14 cellular contexts compared by ENCODE assay signal in the genomic region with DNA sequence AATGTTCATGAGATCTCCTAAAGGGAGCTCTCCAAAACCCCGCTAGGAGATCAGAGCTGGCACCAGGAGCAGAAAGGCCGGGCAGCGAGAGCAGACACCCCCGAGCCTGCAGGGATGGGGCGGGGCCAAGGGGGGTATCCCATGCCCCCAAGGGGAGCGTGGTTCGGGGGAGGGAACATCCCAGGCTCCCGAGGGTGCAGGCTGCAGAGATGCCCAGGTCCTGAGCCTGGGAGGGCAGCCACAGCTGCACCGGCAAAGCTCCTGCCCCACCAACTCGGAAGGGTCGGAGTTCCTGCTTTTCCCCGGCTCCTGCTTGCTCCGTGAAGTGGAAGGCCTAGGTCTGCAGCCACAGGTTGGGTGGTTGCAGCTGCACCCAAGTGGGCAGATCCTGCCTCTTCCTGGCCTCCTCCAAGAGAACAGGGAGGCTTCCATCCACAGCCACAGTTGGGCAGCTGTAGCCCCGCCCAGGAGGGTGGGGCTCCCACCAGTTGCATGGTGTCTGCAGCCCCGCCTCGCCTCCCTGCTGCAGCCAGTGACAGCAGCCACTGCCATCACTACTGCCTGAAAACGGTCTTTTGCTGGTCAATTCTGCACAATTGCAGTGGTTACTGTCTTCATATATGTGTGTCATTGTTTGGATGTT. TPM values are rescaled to one million over a fixed set of nuclear protein-coding genes. Genes with fewer than 3 reads are reported as not detected.
DNase-seq lines count a peak whose midpoint lies in the region; ATAC-seq and TF ChIP-seq lines count a peak whose summit lies in the region.
"Had no signal": no experiment of that assay in that cellular context is flagged by ENCODE, and none has a peak within 500 bp of the region (broad histone marks: within the 10 kb centered on the region; RNA-seq: fewer than 3 reads in every experiment).

No MANE protein-coding gene starts in this region.

- CTCF ChIA-PET in activated CD8-positive, alpha-beta memory T cell treated with anti-CD3 and anti-CD28 coated beads, Interleukin-2, amount 10 ng/mL, durations not matched to agents 7 days and 5 days (lab: Charles Lee) = no interaction called here

- H3K27ac Mint-ChIP-seq in activated CD8-positive, alpha-beta memory T cell treated with anti-CD3 and anti-CD28 coated beads, Interleukin-2, amount 10 ng/mL, durations not matched to agents 7 days and 5 days = no peak overlapping the region
- H3K27ac Mint-ChIP-seq in activated T-helper 17 cell treated with anti-CD3 and anti-CD28 coated beads, Interleukin-2, amount 50 U/mL, for 72 hours = no peak overlapping the region
- no peak overlapping the region for H3K27ac Mint-ChIP-seq in T-helper 2 cell treated with Interferon-gamma antibody and Interleukin-4, amounts not matched to agents 5 μg/mL and 100 μg/mL, for 36 hours
- H3K27ac Mint-ChIP-seq: activated naive CD4-positive, alpha-beta T cell treated with anti-CD3 and anti-CD28 coated beads, Interleukin-2, amount 10 ng/mL, durations not matched to agents 7 days and 5 days had no signal

- no peak for TF ChIP-seq EP300 in upper lobe of left lung (IDR thresholded peaks at IDR 0.05)

- H3K4me1 Mint-ChIP-seq in activated CD8-positive, alpha-beta memory T cell treated with anti-CD3 and anti-CD28 coated beads, Interleukin-2, amount 10 ng/mL, durations not matched to agents 7 days and 5 days = peaks cover 11% of the 10 kb centered on the region
- no peaks in the 10 kb centered on the region for H3K4me1 Mint-ChIP-seq in activated T-helper 17 cell treated with anti-CD3 and anti-CD28 coated beads, Interleukin-2, amount 50 U/mL, for 72 hours
- peaks cover 9% of the 10 kb centered on the region for H3K4me1 Mint-ChIP-seq in T-helper 2 cell treated with Interferon-gamma antibody and Interleukin-4, amounts not matched to agents 5 μg/mL and 100 μg/mL, for 36 hours (ENCODE audit: low read depth)
- H3K4me1 Mint-ChIP-seq: central memory CD8-positive, alpha-beta T cell had no signal

- H3K9me3 Mint-ChIP-seq in activated CD8-positive, alpha-beta memory T cell treated with anti-CD3 and anti-CD28 coated beads, Interleukin-2, amount 10 ng/mL, durations not matched to agents 7 days and 5 days (ENCODE audit: low read depth) = no peaks in the 10 kb centered on the region
- H3K9me3 Mint-ChIP-seq in activated T-helper 17 cell treated with anti-CD3 and anti-CD28 coated beads, Interleukin-2, amount 50 U/mL, for 72 hours = no peaks in the 10 kb centered on the region
- H3K9me3 Mint-ChIP-seq in T-helper 2 cell treated with Interferon-gamma antibody and Interleukin-4, amounts not matched to agents 5 μg/mL and 100 μg/mL, for 36 hours = no peaks in the 10 kb centered on the region
- H3K9me3 Mint-ChIP-seq: central memory CD8-positive, alpha-beta T cell; immature natural killer cell had no signal

- no peak for TF ChIP-seq CTCF in upper lobe of left lung (IDR thresholded peaks at IDR 0.05)

- no peaks in the 10 kb centered on the region for H3K27me3 Mint-ChIP-seq in activated CD8-positive, alpha-beta memory T cell treated with anti-CD3 and anti-CD28 coated beads, Interleukin-2, amount 10 ng/mL, durations not matched to agents 7 days and 5 days
- no peaks in the 10 kb centered on the region for H3K27me3 Mint-ChIP-seq in activated T-helper 17 cell treated with anti-CD3 and anti-CD28 coated beads, Interleukin-2, amount 50 U/mL, for 72 hours
- H3K27me3 Mint-ChIP-seq in T-helper 2 cell treated with Interferon-gamma antibody and Interleukin-4, amounts not matched to agents 5 μg/mL and 100 μg/mL, for 36 hours (ENCODE audit: low read depth) = no peaks in the 10 kb centered on the region
- H3K27me3 Mint-ChIP-seq: activated naive CD4-positive, alpha-beta T cell treated with anti-CD3 and anti-CD28 coated beads, Interleukin-2, amount 10 ng/mL, durations not matched to agents 7 days and 5 days; central memory CD8-positive, alpha-beta T cell had no signal

- WGBS in upper lobe of left lung, 2 donors = 91% methylated on average over 8 to 13 of the region's 17 CpGs

- ATAC-seq in activated CD8-positive, alpha-beta memory T cell treated with anti-CD3 and anti-CD28 coated beads, Interleukin-2, amount 10 ng/mL, durations not matched to agents 7 days and 5 days = peak; percentile 30
- peak; percentile 52 for ATAC-seq in activated T-helper 17 cell treated with anti-CD3 and anti-CD28 coated beads, Interleukin-2, amount 50 U/mL, for 72 hours (replicated peaks)
- peak; percentile 36 to 43 for ATAC-seq in upper lobe of left lung (ENCODE audit: low FRiP score in 2 of 2)
- ATAC-seq in HG02973 (IDR thresholded peaks at IDR 0.05; ENCODE audit: unreplicated experiment) = no peak

- H3K4me3 Mint-ChIP-seq in activated CD8-positive, alpha-beta memory T cell treated with anti-CD3 and anti-CD28 coated beads, Interleukin-2, amount 10 ng/mL, durations not matched to agents 7 days and 5 days = no peak overlapping the region
- no peak overlapping the region for H3K4me3 Mint-ChIP-seq in activated T-helper 17 cell treated with anti-CD3 and anti-CD28 coated beads, Interleukin-2, amount 50 U/mL, for 72 hours
- no peak overlapping the region for H3K4me3 Mint-ChIP-seq in T-helper 2 cell treated with Interferon-gamma antibody and Interleukin-4, amounts not matched to agents 5 μg/mL and 100 μg/mL, for 36 hours
- H3K4me3 Mint-ChIP-seq: activated naive CD4-positive, alpha-beta T cell treated with anti-CD3 and anti-CD28 coated beads, Interleukin-2, amount 10 ng/mL, durations not matched to agents 7 days and 5 days; central memory CD8-positive, alpha-beta T cell; immature natural killer cell had no signal

- peaks cover 0 to 4% (median 1%) of the 10 kb centered on the region in 4 donors for H3K4me1 ChIP-seq in upper lobe of left lung

- no peak for TF ChIP-seq POLR2A in upper lobe of left lung (IDR thresholded peaks at IDR 0.05)

- H3K4me3 ChIP-seq in upper lobe of left lung = no peak overlapping the region
- H3K4me3 ChIP-seq: thoracic aorta had no signal

- no peak overlapping the region for H3K27ac ChIP-seq in upper lobe of left lung
- H3K27ac ChIP-seq: thoracic aorta had no signal

- H3K36me3 Mint-ChIP-seq in activated CD8-positive, alpha-beta memory T cell treated with anti-CD3 and anti-CD28 coated beads, Interleukin-2, amount 10 ng/mL, durations not matched to agents 7 days and 5 days = no peaks in the 10 kb centered on the region
- no peaks in the 10 kb centered on the region for H3K36me3 Mint-ChIP-seq in activated T-helper 17 cell treated with anti-CD3 and anti-CD28 coated beads, Interleukin-2, amount 50 U/mL, for 72 hours (ENCODE audit: low read depth)
- no peaks in the 10 kb centered on the region for H3K36me3 Mint-ChIP-seq in T-helper 2 cell treated with Interferon-gamma antibody and Interleukin-4, amounts not matched to agents 5 μg/mL and 100 μg/mL, for 36 hours (ENCODE audit: low read depth)
- H3K36me3 Mint-ChIP-seq: activated naive CD4-positive, alpha-beta T cell treated with anti-CD3 and anti-CD28 coated beads, Interleukin-2, amount 10 ng/mL, durations not matched to agents 7 days and 5 days; immature natural killer cell had no signal

- no peak for DNase-seq in activated CD8-positive, alpha-beta memory T cell treated with anti-CD3 and anti-CD28 coated beads, Interleukin-2, amount 10 ng/mL, durations not matched to agents 7 days and 5 days
- no peak for DNase-seq in activated CD8-positive, alpha-beta memory T cell treated with anti-CD3 and anti-CD28 coated beads, Interleukin-2, amount 50 U/mL, for 4 hours
- DNase-seq in NAMALWA (ENCODE audit: low spot score) = peak; percentile 47
- peak in 1 of 2 donors; percentile 58 for DNase-seq in upper lobe of left lung
- no peak for DNase-seq in stimulated activated naive CD4-positive, alpha-beta T cell (lab: John Stamatoyannopoulos, UW)
- DNase-seq in T-helper 2 cell treated with Interferon-gamma antibody and Interleukin-4, amounts not matched to agents 5 μg/mL and 100 μg/mL, for 36 hours (ENCODE audit: low spot score) = no peak
- DNase-seq: activated naive CD4-positive, alpha-beta T cell treated with anti-CD3 and anti-CD28 coated beads, Interleukin-2, amount 10 ng/mL, durations not matched to agents 7 days and 5 days; immature natural killer cell; NCI-H2171 had no signal

- H3K36me3 ChIP-seq in upper lobe of left lung = no peaks in the 10 kb centered on the region
- H3K36me3 ChIP-seq: thoracic aorta had no signal

- no peaks in the 10 kb centered on the region for H3K27me3 ChIP-seq in upper lobe of left lung

- H3K9me3 ChIP-seq in upper lobe of left lung = no peaks in the 10 kb centered on the region
- H3K9me3 ChIP-seq: thoracic aorta had no signal

RNA-seq across cellular contexts. Expression of a gene that starts 13.4 kb away (rescaled TPM):
- 10 to 100 TPM; 90.0 to 93.6 TPM for total RNA-seq in activated CD8-positive, alpha-beta memory T cell treated with anti-CD3 and anti-CD28 coated beads, Interleukin-2, amount 10 ng/mL, durations not matched to agents 7 days and 5 days
- 10 to 100 TPM; 61.3 to 80.4 TPM for total RNA-seq in activated T-helper 17 cell treated with anti-CD3 and anti-CD28 coated beads, Interleukin-2, amount 50 U/mL, for 72 hours
- total RNA-seq in upper lobe of left lung = 10 to 100 TPM in 2 of 6 donors, 1 to 10 TPM in 4; 6.5 to 10.3 (median 8.9) TPM

RNA-seq across cellular contexts. Expression of a gene that starts 37.4 kb away (rescaled TPM):
- under 1 TPM; 0.28 to 0.41 TPM for total RNA-seq in activated CD8-positive, alpha-beta memory T cell treated with anti-CD3 and anti-CD28 coated beads, Interleukin-2, amount 10 ng/mL, durations not matched to agents 7 days and 5 days
- under 1 TPM; 0.43 to 0.45 TPM for total RNA-seq in activated T-helper 17 cell treated with anti-CD3 and anti-CD28 coated beads, Interleukin-2, amount 50 U/mL, for 72 hours
- total RNA-seq in upper lobe of left lung = 1 to 10 TPM in 2 of 6 donors, under 1 TPM in 1, not detected in 3; 0.76 to 2.4 (median 1.7) TPM
- total RNA-seq: renal cortical epithelial cell, thoracic aorta had no signal

RNA-seq across cellular contexts. Expression of a gene that starts 42.4 kb away (rescaled TPM):
- 100 to 1,000 TPM; 141 to 148 TPM for total RNA-seq in activated CD8-positive, alpha-beta memory T cell treated with anti-CD3 and anti-CD28 coated beads, Interleukin-2, amount 10 ng/mL, durations not matched to agents 7 days and 5 days
- 100 to 1,000 TPM; 106 to 185 TPM for total RNA-seq in activated T-helper 17 cell treated with anti-CD3 and anti-CD28 coated beads, Interleukin-2, amount 50 U/mL, for 72 hours
- total RNA-seq in upper lobe of left lung = 100 to 1,000 TPM in 2 of 6 donors, 10 to 100 TPM in 4; 41.9 to 131 (median 95.3) TPM

Comparison
In these comparisons a context has a peak if more than half of its experiments do, and no peak if none do; other contexts are left out.
1. RNA of a gene that starts 13.4 kb away (total RNA-seq): 90.0 to 93.6 TPM in activated CD8-positive, alpha-beta memory T cell treated with anti-CD3 and anti-CD28 coated beads, Interleukin-2, amount 10 ng/mL, durations not matched to agents 7 days and 5 days and 61.3 to 80.4 TPM in activated T-helper 17 cell treated with anti-CD3 and anti-CD28 coated beads, Interleukin-2, amount 50 U/mL, for 72 hours; 6.5 to 10.3 TPM in upper lobe of left lung; every median in the first group is over 4 times any median in the second.